ENCODE assay signal across 8 cellular contexts in the genomic region with DNA sequence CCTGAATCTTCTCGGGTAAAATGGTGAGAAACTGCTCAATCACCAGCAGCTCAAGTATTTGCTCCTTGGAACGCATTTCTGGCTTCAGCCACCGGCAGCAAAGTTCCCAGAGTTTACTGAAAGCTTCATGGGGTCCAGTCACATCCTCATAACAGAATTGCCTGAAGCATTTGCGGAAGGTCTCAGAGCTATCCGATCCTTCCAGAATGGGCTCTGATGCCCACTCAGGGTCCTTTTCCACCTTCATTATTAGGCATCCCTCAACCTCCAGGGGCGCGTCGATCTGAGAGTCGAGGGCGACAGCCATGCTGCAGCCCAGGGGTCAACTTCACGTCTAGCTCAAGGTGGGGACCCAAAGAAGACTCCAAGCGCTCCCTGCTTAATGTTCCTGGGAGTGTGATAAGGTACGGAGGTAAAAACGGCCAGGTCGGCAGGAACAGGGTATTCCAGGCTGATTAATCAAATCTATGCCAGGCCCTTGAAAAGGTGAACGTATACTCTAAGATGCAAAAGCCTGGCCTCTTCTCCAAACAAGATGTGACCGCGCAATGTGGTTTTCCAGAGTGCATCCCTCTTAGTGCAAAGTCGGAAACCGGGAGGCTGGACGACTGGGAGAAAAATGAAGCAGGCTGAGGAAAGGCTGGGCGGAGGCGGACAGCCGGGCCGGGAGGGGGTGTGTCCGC. TPM values are rescaled to one million over a fixed set of nuclear protein-coding genes. Genes with fewer than 3 reads are reported as not detected.
DNase-seq lines count a peak whose midpoint lies in the region; ATAC-seq and TF ChIP-seq lines count a peak whose summit lies in the region.

No MANE protein-coding gene starts in this region.

- peaks cover 66% of the 10 kb centered on the region for H3K4me1 Mint-ChIP-seq in activated CD4-positive, alpha-beta memory T cell treated with anti-CD3 and anti-CD28 coated beads, Interleukin-2, amount 10 ng/mL, durations not matched to agents 7 days and 5 days

- peaks cover 35% of the 10 kb centered on the region for H3K36me3 Mint-ChIP-seq in activated CD4-positive, alpha-beta memory T cell treated with anti-CD3 and anti-CD28 coated beads, Interleukin-2, amount 10 ng/mL, durations not matched to agents 7 days and 5 days (ENCODE audit: low read depth)

- no peaks in the 10 kb centered on the region for H3K9me3 Mint-ChIP-seq in activated CD4-positive, alpha-beta memory T cell treated with anti-CD3 and anti-CD28 coated beads, Interleukin-2, amount 10 ng/mL, durations not matched to agents 7 days and 5 days

- peak; percentile 10 for TF ChIP-seq CTCF in retinal pigment epithelial cell (conservative IDR thresholded peaks at IDR 0.05; ENCODE audit: low read depth, low read length)

- peak; percentile 9 for ATAC-seq in GM18511 (IDR thresholded peaks at IDR 0.05; ENCODE audit: unreplicated experiment)

- peak overlapping the region; percentile 65 for H3K4me3 ChIP-seq in retinal pigment epithelial cell (ENCODE audit: low read length)

- peak; percentile 21 for DNase-seq in AG20443 (ENCODE audit: low spot score)
- peak; percentile 14 for DNase-seq in HuH-7.5 (ENCODE audit: low spot score)
- no peak for DNase-seq in activated CD4-positive, alpha-beta memory T cell treated with anti-CD3 and anti-CD28 coated beads, Interleukin-2, amount 10 ng/mL, durations not matched to agents 7 days and 5 days
- peak; percentile 23 for DNase-seq in germinal center (ENCODE audit: low spot score)
- DNase-seq in retinal pigment epithelial cell (ENCODE audit: low read depth): no peak
- no peak for DNase-seq in KBM-7
- DNase-seq in NCI-H2196 treated with DMSO at 0.1 percent for 48 hours (lab: John Stamatoyannopoulos, UW; ENCODE audit: unreplicated experiment): no peak

- H3K27me3 Mint-ChIP-seq in activated CD4-positive, alpha-beta memory T cell treated with anti-CD3 and anti-CD28 coated beads, Interleukin-2, amount 10 ng/mL, durations not matched to agents 7 days and 5 days: no peaks in the 10 kb centered on the region

- H3K4me3 Mint-ChIP-seq in activated CD4-positive, alpha-beta memory T cell treated with anti-CD3 and anti-CD28 coated beads, Interleukin-2, amount 10 ng/mL, durations not matched to agents 7 days and 5 days: peak overlapping the region; percentile 90

- POLR2A ChIA-PET in activated CD4-positive, alpha-beta memory T cell treated with anti-CD3 and anti-CD28 coated beads, Interleukin-2, amount 10 ng/mL, durations not matched to agents 7 days and 5 days (lab: Charles Lee): interaction anchor here (0.7 to 3.0 kb wide), 2 partner anchors 146 to 511 kb away, joined by 4 to 16 read pairs; partner anchors contain the start of gene LCMT1

- CTCF ChIA-PET in activated CD4-positive, alpha-beta memory T cell treated with anti-CD3 and anti-CD28 coated beads, Interleukin-2, amount 10 ng/mL, durations not matched to agents 7 days and 5 days (lab: Charles Lee): interaction anchor here (1.2 kb wide), 1 partner anchor 23 kb away, joined by 5 read pairs; no protein-coding TSS in a partner anchor

- in situ Hi-C loops in KBM-7 (cut with MboI; ENCODE audit: low pct_unique_long_range_greater_than_20kb, low sequenced_read_pairs): no loop called here

- H3K27ac Mint-ChIP-seq in activated CD4-positive, alpha-beta memory T cell treated with anti-CD3 and anti-CD28 coated beads, Interleukin-2, amount 10 ng/mL, durations not matched to agents 7 days and 5 days: peak overlapping the region; percentile 93

RNA-seq across cellular contexts. Expression of gene ZKSCAN2, which starts 0.7 kb away (rescaled TPM):
- 1 to 10 TPM; 4.1 to 4.3 TPM for total RNA-seq in activated CD4-positive, alpha-beta memory T cell treated with anti-CD3 and anti-CD28 coated beads, Interleukin-2, amount 10 ng/mL, durations not matched to agents 7 days and 5 days

RNA-seq across cellular contexts. Expression of gene AQP8, which starts 40.2 kb away (rescaled TPM):
- total RNA-seq in activated CD4-positive, alpha-beta memory T cell treated with anti-CD3 and anti-CD28 coated beads, Interleukin-2, amount 10 ng/mL, durations not matched to agents 7 days and 5 days: not detected

Comparison
In these comparisons a context has a peak if more than half of its experiments do, and no peak if none do; other contexts are left out.
1. DNase-seq: peak in AG20443 (single experiment), HuH-7.5 (single experiment) and germinal center (single experiment); none in activated CD4-positive, alpha-beta memory T cell treated with anti-CD3 and anti-CD28 coated beads, Interleukin-2, amount 10 ng/mL, durations not matched to agents 7 days and 5 days (single experiment), retinal pigment epithelial cell (single experiment), KBM-7 (single experiment) and NCI-H2196 treated with DMSO at 0.1 percent for 48 hours (single experiment).